In genomic region chr13:113368353-113368752, GRCh38 we compare ENCODE assay signal across 5 cellular contexts. TPM values are rescaled to one million over a fixed set of nuclear protein-coding genes. Genes with fewer than 3 reads are reported as not detected.
"Had no signal": no experiment of that assay in that cellular context is flagged by ENCODE, and none has a peak within 500 bp of the region (broad histone marks: within the 10 kb centered on the region; RNA-seq: fewer than 3 reads in every experiment).

No MANE protein-coding gene starts in this region.

RNA-seq across cellular contexts. Expression of gene GRTP1, which starts 4.4 kb away (rescaled TPM):
- total RNA-seq: activated CD4-positive, alpha-beta T cell treated with anti-CD3 and anti-CD28 coated beads, Interleukin-2, amount 10 ng/mL, durations not matched to agents 24 days and 14 days; activated naive CD8-positive, alpha-beta T cell treated with anti-CD3 and anti-CD28 coated beads for 36 hours; endothelial cell of umbilical vein; glomerular endothelial cell; T-helper 1 cell treated with Interleukin-12 subunit alpha and Interleukin-12 subunit beta and Interleukin-4 antibody, amounts not matched to agents 30 ng/mL and 1 ng/mL, for 36 hours had no signal
